Comparison of ENCODE assay signal across 8 cellular contexts in genomic region chr1:59730759-59731478, GRCh38.
DNase-seq lines count a peak whose midpoint lies in the region; ATAC-seq, FAIRE-seq and TF ChIP-seq lines count a peak whose summit lies in the region.

No MANE protein-coding gene starts in this region.

- H3K4me3 ChIP-seq in astrocyte of the cerebellum (ENCODE audit: low read depth, low read length) (no peak overlapping the region), skeletal muscle tissue (ENCODE audit: low read length in 3 of 3) (no peak overlapping the region)

- peaks cover 16 to 32% (median 32%) of the 10 kb centered on the region in 3 donors for H3K4me1 ChIP-seq in skeletal muscle tissue (ENCODE audit: control insufficient read depth in 3 of 3, insufficient read depth in 3 of 3, low read length in 3 of 3)

- TF ChIP-seq CTCF in AG09319 (IDR thresholded peaks at IDR 0.05; ENCODE audit: low read depth, low read length), result no peak
- no peak for TF ChIP-seq CTCF in astrocyte of the cerebellum (IDR thresholded peaks at IDR 0.05; ENCODE audit: low read depth, low read length, missing control alignments)

- FAIRE-seq in HTR-8/SVneo (lab: Jason Lieb, UNC), result no peak

- no peaks in the 10 kb centered on the region for H3K27me3 ChIP-seq in skeletal muscle tissue (ENCODE audit: control insufficient read depth in 3 of 3, insufficient read depth in 3 of 3, low read length in 3 of 3)

- ATAC-seq in HG03457 (IDR thresholded peaks at IDR 0.05; ENCODE audit: unreplicated experiment), result no peak
- no peak for ATAC-seq in GM19397 (IDR thresholded peaks at IDR 0.05; ENCODE audit: unreplicated experiment)

- DNase-seq in AG09319 (ENCODE audit: extremely low read depth, low read depth) (peak; percentile 70), HTR-8/SVneo (ENCODE audit: insufficient read length, low spot score) (peak; percentile 48), astrocyte of the cerebellum (ENCODE audit: low read depth) (peak; percentile 95), hypothalamus (lab: John Stamatoyannopoulos, UW) (peak in 26 of 51 donors; percentile 5 to 73 (median 34)), DMS79 treated with DMSO at 0.1 percent for 48 hours (lab: John Stamatoyannopoulos, UW) (no peak)

- H3K27ac ChIP-seq in skeletal muscle tissue (ENCODE audit: low read depth, low read length), result peak overlapping the region; percentile 85

- no peak overlapping the region for H3K9ac ChIP-seq in skeletal muscle tissue (ENCODE audit: low read depth in 1 of 3, low read length in 3 of 3)

- H3K36me3 ChIP-seq in skeletal muscle tissue (ENCODE audit: control insufficient read depth in 3 of 3, insufficient read depth in 3 of 3, low read length in 3 of 3), result no peaks in the 10 kb centered on the region

- no peaks in the 10 kb centered on the region for H3K9me3 ChIP-seq in skeletal muscle tissue (ENCODE audit: control insufficient read depth in 3 of 3, low read length in 3 of 3)

- in situ Hi-C loops in astrocyte of the cerebellum (cut with HindIII; ENCODE audit: low sequenced_read_pairs), result no loop called here
